Comparison of ENCODE assay signal across 11 cellular contexts in the genomic region with DNA sequence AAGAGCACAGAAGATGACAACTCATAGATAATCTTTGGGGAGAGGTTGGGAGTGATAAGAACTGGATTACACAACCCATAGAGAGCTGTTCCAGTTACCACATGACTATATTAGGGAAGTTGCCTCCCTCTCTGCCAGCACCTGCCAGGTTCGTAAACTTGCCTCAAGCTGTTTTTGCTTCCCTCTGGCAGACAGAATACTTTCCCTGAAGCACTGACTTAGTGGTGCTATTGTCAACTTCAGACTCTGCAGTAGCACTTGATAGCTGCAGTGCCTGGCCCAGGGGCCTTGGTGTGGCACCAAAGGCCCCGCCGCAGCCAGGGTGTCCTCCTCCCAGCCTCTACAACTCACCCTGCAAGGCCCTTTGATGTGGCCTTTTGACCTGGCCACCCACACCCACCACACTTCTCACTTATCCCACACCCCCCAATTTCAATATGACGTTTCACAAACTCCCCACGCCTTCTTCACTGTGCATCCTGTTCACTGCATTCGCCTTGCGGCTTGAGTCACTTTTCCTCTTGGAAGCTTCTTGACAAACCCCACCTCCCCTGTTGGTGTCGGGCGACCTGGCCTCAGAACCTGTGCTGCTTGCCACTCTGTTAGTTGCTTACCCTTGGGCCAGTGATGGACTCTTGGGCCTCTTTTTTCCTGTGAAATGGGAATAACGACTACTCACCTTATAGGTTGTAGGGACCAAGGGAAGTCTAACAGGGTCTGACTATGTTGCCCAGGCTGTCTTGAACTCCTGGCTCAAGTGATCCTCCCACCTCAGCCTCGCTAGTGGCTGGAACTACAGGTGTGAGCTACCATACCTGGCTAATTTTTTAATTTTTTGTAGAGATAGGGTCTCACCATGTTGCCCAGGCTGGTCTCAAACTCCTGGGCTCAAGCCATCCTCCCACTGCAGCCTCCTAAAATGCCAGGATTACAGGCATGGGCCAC. TPM values are rescaled to one million over a fixed set of nuclear protein-coding genes. Genes with fewer than 3 reads are reported as not detected.
DNase-seq lines count a peak whose midpoint lies in the region; ATAC-seq and TF ChIP-seq lines count a peak whose summit lies in the region.
"Had no signal": no experiment of that assay in that cellular context is flagged by ENCODE, and none has a peak within 500 bp of the region (broad histone marks: within the 10 kb centered on the region; RNA-seq: fewer than 3 reads in every experiment).

No MANE protein-coding gene starts in this region.

- H3K27me3 ChIP-seq in NT2/D1 (ENCODE audit: insufficient read depth, insufficient read length): no peaks in the 10 kb centered on the region

- no peaks in the 10 kb centered on the region for H3K36me3 ChIP-seq in NT2/D1 (ENCODE audit: insufficient read depth, insufficient read length, low read length)

- CTCF ChIA-PET in activated CD8-positive, alpha-beta memory T cell treated with anti-CD3 and anti-CD28 coated beads, Interleukin-2, amount 10 ng/mL, durations not matched to agents 7 days and 5 days (lab: Charles Lee): no interaction called here
- CTCF ChIA-PET in HEK293T (lab: Yijun Ruan, JAX): no interaction called here

- H3K27me3 Mint-ChIP-seq in activated CD8-positive, alpha-beta memory T cell treated with anti-CD3 and anti-CD28 coated beads, Interleukin-2, amount 10 ng/mL, durations not matched to agents 7 days and 5 days: peaks cover 46% of the 10 kb centered on the region

- DNase-seq in activated CD8-positive, alpha-beta memory T cell treated with anti-CD3 and anti-CD28 coated beads, Interleukin-2, amount 10 ng/mL, durations not matched to agents 7 days and 5 days: peak; percentile 53
- no peak for DNase-seq in activated CD8-positive, alpha-beta memory T cell treated with anti-CD3 and anti-CD28 coated beads for 24 hours
- no peak for DNase-seq in NT2/D1 (ENCODE audit: low read depth, low spot score)
- peak; percentile 44 for DNase-seq in epithelial cell of esophagus (ENCODE audit: low read depth)
- peak; percentile 29 for DNase-seq in stimulated activated CD8-positive, alpha-beta memory T cell treated with anti-CD3 and anti-CD28 coated beads, Interleukin-4, amount 100 ng/mL, for 48 hours
- no peak for DNase-seq in HEK293T (ENCODE audit: extremely low spot score)
- DNase-seq in DMS53 treated with DMSO at 0.1 percent for 48 hours (lab: John Stamatoyannopoulos, UW; ENCODE audit: unreplicated experiment): no peak
- no peak for DNase-seq in cortex of kidney (lab: John Stamatoyannopoulos, UW)
- DNase-seq: RPMI8226 had no signal

- H3K36me3 Mint-ChIP-seq in activated CD8-positive, alpha-beta memory T cell treated with anti-CD3 and anti-CD28 coated beads, Interleukin-2, amount 10 ng/mL, durations not matched to agents 7 days and 5 days: no peaks in the 10 kb centered on the region
- H3K36me3 Mint-ChIP-seq: memory B cell had no signal

- no peak for TF ChIP-seq CTCF in epithelial cell of esophagus (IDR thresholded peaks at IDR 0.05; ENCODE audit: insufficient read depth, low read depth, low read length, missing control alignments)

- H3K4me3 ChIP-seq in NT2/D1 (ENCODE audit: insufficient read length, low read depth) (no peak overlapping the region), epithelial cell of esophagus (ENCODE audit: low read length) (no peak overlapping the region)
- H3K4me3 ChIP-seq: skin epidermis had no signal

- H3K4me1 ChIP-seq in NT2/D1 (ENCODE audit: insufficient read depth, insufficient read length): peaks cover 27% of the 10 kb centered on the region

- H3K9me3 Mint-ChIP-seq in activated CD8-positive, alpha-beta memory T cell treated with anti-CD3 and anti-CD28 coated beads, Interleukin-2, amount 10 ng/mL, durations not matched to agents 7 days and 5 days (ENCODE audit: low read depth): no peaks in the 10 kb centered on the region
- H3K9me3 Mint-ChIP-seq: memory B cell had no signal

- no peaks in the 10 kb centered on the region for H3K9me3 ChIP-seq in NT2/D1 (ENCODE audit: insufficient read depth, low read length)

- H3K27ac Mint-ChIP-seq in activated CD8-positive, alpha-beta memory T cell treated with anti-CD3 and anti-CD28 coated beads, Interleukin-2, amount 10 ng/mL, durations not matched to agents 7 days and 5 days: no peak overlapping the region
- H3K27ac Mint-ChIP-seq: memory B cell had no signal

- H3K9ac ChIP-seq in NT2/D1 (ENCODE audit: insufficient read length, low read depth): peak overlapping the region; percentile 87

- H3K4me1 Mint-ChIP-seq in activated CD8-positive, alpha-beta memory T cell treated with anti-CD3 and anti-CD28 coated beads, Interleukin-2, amount 10 ng/mL, durations not matched to agents 7 days and 5 days: peaks cover 8% of the 10 kb centered on the region
- H3K4me1 Mint-ChIP-seq: memory B cell had no signal

- POLR2A ChIA-PET in HEK293T (lab: Yijun Ruan, JAX): no interaction called here

- no peak overlapping the region for H3K4me3 Mint-ChIP-seq in activated CD8-positive, alpha-beta memory T cell treated with anti-CD3 and anti-CD28 coated beads, Interleukin-2, amount 10 ng/mL, durations not matched to agents 7 days and 5 days
- H3K4me3 Mint-ChIP-seq: memory B cell had no signal

- peak; percentile 27 for ATAC-seq in activated CD8-positive, alpha-beta memory T cell treated with anti-CD3 and anti-CD28 coated beads, Interleukin-2, amount 10 ng/mL, durations not matched to agents 7 days and 5 days

TF ChIP-seq in HEK293T, 16 proteins besides CTCF, POLR2A, EP300 and RAD21:
- TF ChIP-seq CTBP1 (IDR thresholded peaks at IDR 0.05; ENCODE audit: borderline replicate concordance) (no peak), PKNOX1 (IDR thresholded peaks at IDR 0.05) (no peak), ARNT (IDR thresholded peaks at IDR 0.05) (no peak), ZNF384 (IDR thresholded peaks at IDR 0.05) (no peak), BHLHE40 (IDR thresholded peaks at IDR 0.05; ENCODE audit: borderline replicate concordance) (no peak), FOXA1 (IDR thresholded peaks at IDR 0.05) (no peak), SP1 (IDR thresholded peaks at IDR 0.05) (no peak), LEF1 (IDR thresholded peaks at IDR 0.05; ENCODE audit: borderline replicate concordance) (no peak), FOXK2 (IDR thresholded peaks at IDR 0.05) (no peak), TARDBP (IDR thresholded peaks at IDR 0.05) (no peak), NFRKB (IDR thresholded peaks at IDR 0.05) (no peak), ELF4 (IDR thresholded peaks at IDR 0.05) (no peak), HDGF (IDR thresholded peaks at IDR 0.05; ENCODE audit: borderline replicate concordance) (no peak)
TF ChIP-seq in HEK293T: peak in this region for 0.

RNA-seq across cellular contexts. Expression of gene PODXL, which starts 50.2 kb away (rescaled TPM):
- total RNA-seq in activated CD8-positive, alpha-beta memory T cell treated with anti-CD3 and anti-CD28 coated beads, Interleukin-2, amount 10 ng/mL, durations not matched to agents 7 days and 5 days: 1 to 10 TPM; 2.3 to 3.2 TPM

Comparison
In these comparisons a context has a peak if more than half of its experiments do, and no peak if none do; other contexts are left out.
1. DNase-seq: peak in activated CD8-positive, alpha-beta memory T cell treated with anti-CD3 and anti-CD28 coated beads, Interleukin-2, amount 10 ng/mL, durations not matched to agents 7 days and 5 days (single experiment), epithelial cell of esophagus (single experiment) and stimulated activated CD8-positive, alpha-beta memory T cell treated with anti-CD3 and anti-CD28 coated beads, Interleukin-4, amount 100 ng/mL, for 48 hours (single experiment); none in activated CD8-positive, alpha-beta memory T cell treated with anti-CD3 and anti-CD28 coated beads for 24 hours (single experiment), NT2/D1 (single experiment), HEK293T (single experiment), DMS53 treated with DMSO at 0.1 percent for 48 hours (single experiment) and cortex of kidney (single experiment).